Comparison of ENCODE assay signal across 15 cellular contexts in the genomic region with DNA sequence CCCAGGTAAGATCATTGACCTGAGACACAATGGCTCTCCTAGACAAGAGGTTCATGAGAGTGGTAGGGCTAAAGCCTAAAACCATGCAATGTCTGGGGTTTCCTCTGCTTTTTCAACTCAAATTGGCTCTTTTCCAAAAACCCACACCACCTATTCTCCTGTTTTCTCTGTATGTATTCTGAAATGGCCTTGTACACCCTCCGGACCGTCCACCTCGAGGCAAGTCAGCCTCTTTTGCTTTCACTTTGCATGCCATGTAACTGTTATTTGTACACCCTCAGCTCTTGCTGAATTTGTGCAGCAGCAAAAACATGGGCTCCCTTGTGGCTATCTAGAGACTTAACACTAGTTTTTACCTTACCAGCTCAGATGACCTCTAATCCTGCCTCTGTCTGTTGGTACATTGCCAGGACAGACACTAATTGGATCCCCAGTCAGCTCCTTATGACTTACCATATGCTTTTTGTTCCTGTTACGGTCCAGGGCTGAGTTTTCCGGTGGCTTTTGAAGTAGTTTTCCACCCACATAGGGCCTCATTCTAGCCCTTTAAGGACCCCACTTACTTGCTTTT.
DNase-seq lines count a peak whose midpoint lies in the region; ATAC-seq and TF ChIP-seq lines count a peak whose summit lies in the region.
"Had no signal": no experiment of that assay in that cellular context is flagged by ENCODE, and none has a peak within 500 bp of the region (broad histone marks: within the 10 kb centered on the region; RNA-seq: fewer than 3 reads in every experiment).

No MANE protein-coding gene starts in this region.

- peaks cover 54% of the 10 kb centered on the region for H3K36me3 Mint-ChIP-seq in GM23338 (ENCODE audit: low read depth)

- intact Hi-C loops in left lung (cut with DNase I) = no loop called here

- H3K4me3 Mint-ChIP-seq in GM23338 = no peak overlapping the region
- H3K4me3 Mint-ChIP-seq: B cell; CD4-positive, alpha-beta T cell; HFFc6 had no signal

- ATAC-seq in GM23338 (no peak), left lung (peak; percentile 33)

- H3K79me2 ChIP-seq in GM23338 (replicated peaks; ENCODE audit: insufficient read depth) = no peaks in the 10 kb centered on the region

- H3K27ac ChIP-seq in GM23338 (ENCODE audit: low read depth) = 0 out of 2 replicates have a peak overlapping the region, but pooled peaks have one; percentile 59
- no peak overlapping the region for H3K27ac ChIP-seq in left lung

- H3K9me2 ChIP-seq in GM23338 (ENCODE audit: insufficient read depth) = no peaks in the 10 kb centered on the region

- H3K4me2 ChIP-seq in GM23338 = no peak overlapping the region

- peaks cover 3% of the 10 kb centered on the region; the same call in 1 of the 2 replicates for H3K36me3 ChIP-seq in GM23338 (ENCODE audit: insufficient read depth)
- H3K36me3 ChIP-seq in left lung = no peaks in the 10 kb centered on the region

- H3K4me3 ChIP-seq in GM23338 = no peak overlapping the region
- no peak overlapping the region for H3K4me3 ChIP-seq in left lung

- DNase-seq in DMS 273 (lab: John Stamatoyannopoulos, UW; ENCODE audit: unreplicated experiment) (peak; percentile 70), GM23338 (ENCODE audit: low spot score) (no peak), RPMI7951 (ENCODE audit: low read depth) (peak; percentile 58), left lung (no peak), AG20443 (ENCODE audit: low spot score) (no peak), mucosa of gallbladder (ENCODE audit: low spot score) (no peak)
- no peak for DNase-seq in stimulated activated CD4-positive, alpha-beta T cell treated with anti-CD3 and anti-CD28 coated beads, Interleukin-4, amount 100 ng/mL, for 4 hours
- DNase-seq: ACHN; Calu3; CD4-positive, alpha-beta T cell; HFFc6; NCI-H1417; NCI-H2081 treated with DMSO at 0.1 percent for 48 hours; NCI-H446 treated with DMSO at 0.1 percent for 48 hours had no signal

- no peaks in the 10 kb centered on the region for H3F3A ChIP-seq in GM23338 (replicated peaks; ENCODE audit: low read depth)

- peaks cover 46% of the 10 kb centered on the region for H3K9me3 Mint-ChIP-seq in GM23338

- no peak overlapping the region for H3K27ac Mint-ChIP-seq in GM23338
- H3K27ac Mint-ChIP-seq: B cell; CD4-positive, alpha-beta T cell; HFFc6 had no signal

- H3K27me3 ChIP-seq in GM23338 (ENCODE audit: insufficient read depth) (no peaks in the 10 kb centered on the region), left lung (no peaks in the 10 kb centered on the region)

- H3K4me1 Mint-ChIP-seq in GM23338 = peaks cover 14% of the 10 kb centered on the region
- H3K4me1 Mint-ChIP-seq: B cell had no signal

- H3K4me1 ChIP-seq in GM23338 (ENCODE audit: insufficient read depth) = peaks cover 14% of the 10 kb centered on the region
- no peaks in the 10 kb centered on the region for H3K4me1 ChIP-seq in left lung

- no peaks in the 10 kb centered on the region for H3K27me3 Mint-ChIP-seq in GM23338 (ENCODE audit: insufficient read depth, low read depth, poor library complexity)
- H3K27me3 Mint-ChIP-seq: B cell; CD4-positive, alpha-beta T cell had no signal

- H3K9me3 ChIP-seq in left lung = peaks cover 0 to 14% of the 10 kb centered on the region in 2 donors

- no peaks in the 10 kb centered on the region for H4K20me1 ChIP-seq in GM23338 (replicated peaks; ENCODE audit: insufficient read depth)

- H2AFZ ChIP-seq in GM23338 = no peak overlapping the region

- TF ChIP-seq CTCF in GM23338 (conservative IDR thresholded peaks at IDR 0.05; ENCODE audit: low read depth in 2 of 2) = no peak
- no peak for TF ChIP-seq CTCF in left lung (IDR thresholded peaks at IDR 0.05)

TF ChIP-seq in GM23338, 12 proteins besides CTCF, POLR2A, EP300 and RAD21:
- TF ChIP-seq POLR2AphosphoS5 (IDR thresholded peaks at IDR 0.05; ENCODE audit: low read depth) = no peak
- TF ChIP-seq STAT1 (IDR thresholded peaks at IDR 0.05; ENCODE audit: unreplicated experiment) = no peak
- no peak for TF ChIP-seq ZNF114 (CRISPR knock-in tag; IDR thresholded peaks at IDR 0.05)
- TF ChIP-seq JUNB (IDR thresholded peaks at IDR 0.05; ENCODE audit: unreplicated experiment) = no peak
- TF ChIP-seq EZH2phosphoT487 (IDR thresholded peaks at IDR 0.05; ENCODE audit: unreplicated experiment) = no peak
- TF ChIP-seq, protein P1, sequence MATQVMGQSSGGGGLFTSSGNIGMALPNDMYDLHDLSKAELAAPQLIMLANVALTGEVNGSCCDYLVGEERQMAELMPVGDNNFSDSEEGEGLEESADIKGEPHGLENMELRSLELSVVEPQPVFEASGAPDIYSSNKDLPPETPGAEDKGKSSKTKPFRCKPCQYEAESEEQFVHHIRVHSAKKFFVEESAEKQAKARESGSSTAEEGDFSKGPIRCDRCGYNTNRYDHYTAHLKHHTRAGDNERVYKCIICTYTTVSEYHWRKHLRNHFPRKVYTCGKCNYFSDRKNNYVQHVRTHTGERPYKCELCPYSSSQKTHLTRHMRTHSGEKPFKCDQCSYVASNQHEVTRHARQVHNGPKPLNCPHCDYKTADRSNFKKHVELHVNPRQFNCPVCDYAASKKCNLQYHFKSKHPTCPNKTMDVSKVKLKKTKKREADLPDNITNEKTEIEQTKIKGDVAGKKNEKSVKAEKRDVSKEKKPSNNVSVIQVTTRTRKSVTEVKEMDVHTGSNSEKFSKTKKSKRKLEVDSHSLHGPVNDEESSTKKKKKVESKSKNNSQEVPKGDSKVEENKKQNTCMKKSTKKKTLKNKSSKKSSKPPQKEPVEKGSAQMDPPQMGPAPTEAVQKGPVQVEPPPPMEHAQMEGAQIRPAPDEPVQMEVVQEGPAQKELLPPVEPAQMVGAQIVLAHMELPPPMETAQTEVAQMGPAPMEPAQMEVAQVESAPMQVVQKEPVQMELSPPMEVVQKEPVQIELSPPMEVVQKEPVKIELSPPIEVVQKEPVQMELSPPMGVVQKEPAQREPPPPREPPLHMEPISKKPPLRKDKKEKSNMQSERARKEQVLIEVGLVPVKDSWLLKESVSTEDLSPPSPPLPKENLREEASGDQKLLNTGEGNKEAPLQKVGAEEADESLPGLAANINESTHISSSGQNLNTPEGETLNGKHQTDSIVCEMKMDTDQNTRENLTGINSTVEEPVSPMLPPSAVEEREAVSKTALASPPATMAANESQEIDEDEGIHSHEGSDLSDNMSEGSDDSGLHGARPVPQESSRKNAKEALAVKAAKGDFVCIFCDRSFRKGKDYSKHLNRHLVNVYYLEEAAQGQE (IDR thresholded peaks at IDR 0.05; ENCODE audit: unreplicated experiment) = no peak
- TF ChIP-seq, protein P2, sequence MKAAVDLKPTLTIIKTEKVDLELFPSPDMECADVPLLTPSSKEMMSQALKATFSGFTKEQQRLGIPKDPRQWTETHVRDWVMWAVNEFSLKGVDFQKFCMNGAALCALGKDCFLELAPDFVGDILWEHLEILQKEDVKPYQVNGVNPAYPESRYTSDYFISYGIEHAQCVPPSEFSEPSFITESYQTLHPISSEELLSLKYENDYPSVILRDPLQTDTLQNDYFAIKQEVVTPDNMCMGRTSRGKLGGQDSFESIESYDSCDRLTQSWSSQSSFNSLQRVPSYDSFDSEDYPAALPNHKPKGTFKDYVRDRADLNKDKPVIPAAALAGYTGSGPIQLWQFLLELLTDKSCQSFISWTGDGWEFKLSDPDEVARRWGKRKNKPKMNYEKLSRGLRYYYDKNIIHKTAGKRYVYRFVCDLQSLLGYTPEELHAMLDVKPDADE (IDR thresholded peaks at IDR 0.05) = no peak
- no peak for TF ChIP-seq ZNF331 (CRISPR knock-in tag; IDR thresholded peaks at IDR 0.05; ENCODE audit: low read depth)

Comparison
In these comparisons a context has a peak if more than half of its experiments do, and no peak if none do; other contexts are left out.
1. DNase-seq: peak in DMS 273 (single experiment) and RPMI7951 (single experiment); none in GM23338 (single experiment), left lung (0 of 2), stimulated activated CD4-positive, alpha-beta T cell treated with anti-CD3 and anti-CD28 coated beads, Interleukin-4, amount 100 ng/mL, for 4 hours (0 of 2), AG20443 (single experiment) and mucosa of gallbladder (single experiment).